In the genomic region with DNA sequence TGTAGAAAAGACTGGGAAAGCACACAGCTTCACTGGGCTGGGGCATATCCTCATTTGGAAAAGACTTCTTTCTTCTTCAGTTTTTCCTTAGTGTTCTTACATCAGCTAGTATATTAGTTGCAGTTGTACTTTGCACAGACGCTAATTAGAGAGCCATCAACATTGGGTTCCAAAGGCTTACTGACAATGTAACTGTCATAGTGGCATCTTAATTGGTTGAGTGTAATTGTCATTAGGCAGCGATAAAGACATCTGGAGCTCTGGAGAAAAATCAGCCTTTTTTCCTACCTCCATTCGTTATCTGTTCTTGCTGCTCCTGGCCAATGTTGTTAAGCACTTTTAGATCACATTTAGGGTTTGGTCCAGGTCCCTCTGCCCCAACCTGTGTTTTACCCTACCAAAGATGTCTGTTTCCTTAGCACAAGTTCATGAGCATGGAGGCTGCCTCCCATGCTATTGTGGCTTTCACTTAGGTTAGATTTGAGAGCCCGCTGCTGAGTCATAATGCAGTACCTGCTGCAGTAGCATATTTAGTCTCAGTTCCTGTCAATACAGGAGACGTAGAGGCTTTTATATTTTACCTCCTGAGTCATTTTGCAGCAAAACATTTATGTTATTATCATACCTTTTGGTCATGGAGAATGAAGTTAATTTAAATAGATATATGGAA, we compare ENCODE assay signal across 9 cellular contexts. TPM values are rescaled to one million over a fixed set of nuclear protein-coding genes. Genes with fewer than 3 reads are reported as not detected.
A peak's percentile ranks its signal among the peaks of the same experiment; 100 is the strongest.
DNase-seq lines count a peak whose midpoint lies in the region; ATAC-seq and TF ChIP-seq lines count a peak whose summit lies in the region.
"Had no signal": no experiment of that assay in that cellular context is flagged by ENCODE, and none has a peak within 500 bp of the region (broad histone marks: within the 10 kb centered on the region; RNA-seq: fewer than 3 reads in every experiment).

No MANE protein-coding gene starts in this region.

- TF ChIP-seq POLR2A in gastrocnemius medialis (IDR thresholded peaks at IDR 0.05) = no peak

- no peaks in the 10 kb centered on the region for H3K9me3 ChIP-seq in Karpas-422 (ENCODE audit: low read length)
- H3K9me3 ChIP-seq in gastrocnemius medialis = no peaks in the 10 kb centered on the region

- H3K36me3 ChIP-seq in Karpas-422 (ENCODE audit: insufficient read depth, low read length) = peaks cover 3% of the 10 kb centered on the region; the same call in 1 of the 2 replicates
- H3K36me3 ChIP-seq in gastrocnemius medialis = no peaks in the 10 kb centered on the region

- peak; percentile 94 for ATAC-seq in GM18870 (IDR thresholded peaks at IDR 0.05; ENCODE audit: unreplicated experiment)
- peak; percentile 99 for ATAC-seq in GM21723 (IDR thresholded peaks at IDR 0.05; ENCODE audit: unreplicated experiment)
- no peak for ATAC-seq in gastrocnemius medialis

- H2AFZ ChIP-seq in Karpas-422 (ENCODE audit: low read length) = no peak overlapping the region

- H3K4me1 ChIP-seq in Karpas-422 (ENCODE audit: low read length) (peaks cover 48% of the 10 kb centered on the region), gastrocnemius medialis (peaks cover 6 to 25% of the 10 kb centered on the region in 2 donors)

- H3K9me2 ChIP-seq in Karpas-422 (replicated peaks; ENCODE audit: insufficient read depth, low read length) = no peaks in the 10 kb centered on the region

- intact Hi-C loops in gastrocnemius medialis (cut with DNase I; ENCODE audit: low total_unique reads) = loop anchor here (5.0 kb wide), 1 partner anchor 243 kb away; no protein-coding TSS in a partner anchor

- in situ Hi-C loops in gastrocnemius medialis (cut with MboI; ENCODE audit: low sequenced_read_pairs in 4 of 4) = loop anchor here in 3 of 4 donors (10.0 to 25.0 kb wide), 2 partner anchors 248 to 255 kb away; no protein-coding TSS in a partner anchor

- H3K9ac ChIP-seq in Karpas-422 (ENCODE audit: low read length) = no peak overlapping the region

- H3K4me2 ChIP-seq in Karpas-422 (ENCODE audit: low read depth, low read length, poor library complexity, severe bottlenecking) = no peak overlapping the region

- H3K27me3 ChIP-seq in Karpas-422 (ENCODE audit: low read length) (no peaks in the 10 kb centered on the region), gastrocnemius medialis (no peaks in the 10 kb centered on the region)

- H3K79me2 ChIP-seq in Karpas-422 (ENCODE audit: low read length) = peaks cover 69% of the 10 kb centered on the region

- no peak for TF ChIP-seq CTCF in gastrocnemius medialis (IDR thresholded peaks at IDR 0.05 in 4 of 5, conservative IDR thresholded peaks at IDR 0.05 in 1 of 5)

- DNase-seq in Karpas-422 = no peak
- DNase-seq in pons (ENCODE audit: low spot score) = peak; percentile 17
- DNase-seq in C1 segment of cervical spinal cord (lab: John Stamatoyannopoulos, UW) = no peak
- DNase-seq in superior temporal gyrus (ENCODE audit: extremely low spot score) = no peak
- no peak for DNase-seq in DMS 273 (lab: John Stamatoyannopoulos, UW; ENCODE audit: unreplicated experiment)
- no peak for DNase-seq in gastrocnemius medialis
- DNase-seq: T-cell had no signal

- H3K27ac ChIP-seq in Karpas-422 (ENCODE audit: low read length) (peak overlapping the region; percentile 24), gastrocnemius medialis (peak overlapping the region in 1 of 4 donors; percentile 41)

- H3K4me3 ChIP-seq in Karpas-422 (ENCODE audit: low read length) (no peak overlapping the region), gastrocnemius medialis (no peak overlapping the region)

- H4K20me1 ChIP-seq in Karpas-422 (ENCODE audit: insufficient read depth, low read depth, low read length) = no peaks in the 10 kb centered on the region

RNA-seq across cellular contexts. Expression of gene FBXW8, which starts 49.2 kb away (rescaled TPM):
- 34.8 TPM in 2 replicates for total RNA-seq in Karpas-422 (2014; rRNA removed; shearing (Covaris generic); ENCODE audit: low replicate concordance)
- 1 to 10 TPM; 4.2 to 5.6 (median 4.7) TPM for total RNA-seq in gastrocnemius medialis

Comparison
In these comparisons a context has a peak if more than half of its experiments do, and no peak if none do; other contexts are left out.
1. ATAC-seq: peak in GM18870 (single experiment) and GM21723 (single experiment); none in gastrocnemius medialis (0 of 2).